ENCODE assay signal across 1 cellular context in genomic region chr3:156693166-156693565, GRCh38.
TF ChIP-seq lines count a peak whose summit lies in the region.

No MANE protein-coding gene starts in this region.

TF ChIP-seq in K562, 482 proteins besides CTCF, POLR2A, EP300 and RAD21:
- TF ChIP-seq JUN (IDR thresholded peaks at IDR 0.05; ENCODE audit: borderline replicate concordance, low read depth, low read length), result no peak
- no peak for TF ChIP-seq JUN (CRISPR knock-in tag; IDR thresholded peaks at IDR 0.05; ENCODE audit: borderline replicate concordance)
- TF ChIP-seq REST (CRISPR knock-in tag; IDR thresholded peaks at IDR 0.05; ENCODE audit: low read depth), result no peak
- TF ChIP-seq MYC (IDR thresholded peaks at IDR 0.05; ENCODE audit: low read depth, low read length), result no peak
- no peak for TF ChIP-seq MYC (CRISPR knock-in tag; IDR thresholded peaks at IDR 0.05; ENCODE audit: borderline replicate concordance, low read depth)
- no peak for TF ChIP-seq AFF4 (CRISPR knock-in tag; IDR thresholded peaks at IDR 0.05)
- no peak for TF ChIP-seq BACH1 (tag; IDR thresholded peaks at IDR 0.05)
- no peak for TF ChIP-seq MCM3 (IDR thresholded peaks at IDR 0.05)
- no peak for TF ChIP-seq ZNF512 (tag; IDR thresholded peaks at IDR 0.05)
- no peak for TF ChIP-seq NR1H2 (CRISPR knock-in tag; IDR thresholded peaks at IDR 0.05)
